Comparison of ENCODE assay signal across 8 cellular contexts in the genomic region with DNA sequence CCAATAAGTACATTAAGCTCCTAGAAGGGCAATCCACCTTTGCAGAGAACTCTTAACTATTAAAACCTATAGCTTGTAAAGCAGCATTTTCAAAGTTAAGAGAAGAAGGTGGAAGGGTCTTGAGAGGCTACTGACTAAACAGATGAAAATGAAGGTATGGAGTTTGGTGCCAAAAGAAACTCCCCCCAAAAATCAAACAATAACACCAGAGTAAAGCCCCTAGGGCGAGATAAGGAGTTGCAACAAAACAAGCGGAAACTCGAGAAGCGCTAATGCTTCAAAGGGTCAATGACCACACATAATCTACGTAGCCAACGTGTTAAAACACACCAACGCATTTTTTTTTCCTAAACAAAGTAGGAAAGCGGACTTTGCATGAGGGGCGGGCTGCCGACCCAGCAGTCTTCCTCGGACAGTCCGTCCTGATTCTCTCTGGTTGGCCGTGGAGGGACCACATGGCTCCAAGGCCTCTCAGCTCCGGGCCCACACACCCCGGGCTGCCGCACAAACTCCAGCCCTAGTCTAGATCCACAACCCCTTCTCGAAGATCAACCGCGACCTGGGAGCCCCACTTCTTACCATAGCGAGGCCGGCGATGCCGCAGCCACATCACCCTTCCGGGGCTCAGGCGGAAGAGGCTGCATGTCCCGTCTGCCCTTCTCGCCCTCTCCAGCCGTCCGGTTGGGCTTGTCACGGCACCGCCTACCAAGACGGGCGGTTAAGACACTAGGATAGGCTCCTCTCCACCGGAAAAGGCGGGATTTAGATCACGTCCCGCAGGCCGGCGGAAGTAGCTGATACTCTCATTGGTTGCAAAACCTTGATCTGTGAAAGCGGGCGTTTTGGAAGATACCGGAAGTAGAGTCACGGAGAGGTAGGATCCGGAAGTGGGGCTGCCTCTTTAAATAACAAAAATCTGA.
DNase-seq lines count a peak whose midpoint lies in the region; ATAC-seq and TF ChIP-seq lines count a peak whose summit lies in the region.

TMEM167A (minus strand) TSS at position 653 of the 920 bp plus-strand sequence; CDS start at position 582, 71 bp downstream.
XRCC4 (plus strand) TSS at position 806 of the 920 bp plus-strand sequence. CDS start 27,373 bp downstream, outside the sequence.

- in situ Hi-C loops in HAP-1 (cut with MboI; ENCODE audit: low sequenced_read_pairs), result no loop called here

- peak within 1 kb of the TSS; percentile 99 for H3K27ac Mint-ChIP-seq in nephron progenitor cell
- peak within 1 kb of the TSS; percentile 99 to 100 for H3K27ac Mint-ChIP-seq in stimulated activated naive CD8-positive, alpha-beta T cell treated with anti-CD3 and anti-CD28 coated beads, Interleukin-15, amount 100 ng/mL, for 72 hours

- H3K4me2 ChIP-seq in MM.1S (ENCODE audit: low read depth, low read length), result peak within 1 kb of the TSS; percentile 80

- H3K79me2 ChIP-seq in MM.1S (ENCODE audit: low read length), result peaks cover 77% of the 10 kb centered on the region

- peak within 1 kb of the TSS; percentile 91 for H3K9ac ChIP-seq in ES-I3 (ENCODE audit: low read depth, low read length)
- H3K9ac ChIP-seq in MM.1S (ENCODE audit: low read length), result peak within 1 kb of the TSS; percentile 93

- H3K9me3 ChIP-seq in ES-I3 (ENCODE audit: control insufficient read depth, insufficient read depth, low read length), result no peaks in the 10 kb centered on the region
- H3K9me3 ChIP-seq in HAP-1, result no peaks in the 10 kb centered on the region
- no peaks in the 10 kb centered on the region for H3K9me3 ChIP-seq in MM.1S (replicated peaks; ENCODE audit: insufficient read depth, low read length)

- no peaks in the 10 kb centered on the region for H3K27me3 ChIP-seq in HAP-1 (ENCODE audit: low read depth)
- H3K27me3 ChIP-seq in MM.1S (replicated peaks; ENCODE audit: insufficient read depth, low read length), result no peaks in the 10 kb centered on the region

- H3K4me1 ChIP-seq in ES-I3 (ENCODE audit: insufficient read depth, low read length) (peaks cover 7% of the 10 kb centered on the region), HAP-1 (peaks cover 16% of the 10 kb centered on the region), MM.1S (ENCODE audit: low read length) (peaks cover 10% of the 10 kb centered on the region; the same call in 1 of the 2 replicates)

- H3K4me3 Mint-ChIP-seq in nephron progenitor cell, result peak within 1 kb of the TSS; percentile 100
- peak within 1 kb of the TSS; percentile 99 for H3K4me3 Mint-ChIP-seq in stimulated activated naive CD8-positive, alpha-beta T cell treated with anti-CD3 and anti-CD28 coated beads, Interleukin-15, amount 100 ng/mL, for 72 hours

- H2AFZ ChIP-seq in MM.1S (ENCODE audit: low read length), result peak within 1 kb of the TSS; percentile 98

- DNase-seq in HAP-1 (ENCODE audit: low spot score in 2 of 2), result peak; percentile 96 to 97
- DNase-seq in MM.1S, result peak; percentile 100
- DNase-seq in SIG-M5 (lab: John Stamatoyannopoulos, UW), result peak; percentile 98
- DNase-seq in activated gamma-delta T cell (lab: John Stamatoyannopoulos, UW), result peak; percentile 70
- DNase-seq in fibroblast of the conjunctiva (ENCODE audit: low read depth), result peak; percentile 98
- DNase-seq in nephron progenitor cell, result peak; percentile 89
- DNase-seq in stimulated activated naive CD8-positive, alpha-beta T cell treated with anti-CD3 and anti-CD28 coated beads, Interleukin-15, amount 100 ng/mL, for 72 hours, result peak; percentile 90 to 95

- H3K9me2 ChIP-seq in MM.1S (replicated peaks; ENCODE audit: insufficient read depth, low read length), result no peaks in the 10 kb centered on the region

- H3K36me3 Mint-ChIP-seq in nephron progenitor cell (ENCODE audit: low read depth), result peaks cover 35% of the 10 kb centered on the region

- no peaks in the 10 kb centered on the region for H3K9me3 Mint-ChIP-seq in nephron progenitor cell
- peaks cover 0 to 4% of the 10 kb centered on the region in 2 donors for H3K9me3 Mint-ChIP-seq in stimulated activated naive CD8-positive, alpha-beta T cell treated with anti-CD3 and anti-CD28 coated beads, Interleukin-15, amount 100 ng/mL, for 72 hours

- TF ChIP-seq CTCF in MM.1S (IDR thresholded peaks at IDR 0.05; ENCODE audit: low read length) (no peak), nephron progenitor cell (IDR thresholded peaks at IDR 0.05) (no peak)

- H4K20me1 ChIP-seq in MM.1S (ENCODE audit: insufficient read depth, low read length), result 0 out of 2 replicates have a peak, but pooled peaks cover 5% of the 10 kb centered on the region

- H3K4me1 Mint-ChIP-seq in nephron progenitor cell, result peaks cover 32% of the 10 kb centered on the region
- H3K4me1 Mint-ChIP-seq in stimulated activated naive CD8-positive, alpha-beta T cell treated with anti-CD3 and anti-CD28 coated beads, Interleukin-15, amount 100 ng/mL, for 72 hours, result peaks cover 42% of the 10 kb centered on the region

- no peaks in the 10 kb centered on the region; the same call in 1 of the 2 replicates for H3K36me3 ChIP-seq in ES-I3 (ENCODE audit: insufficient read depth, low read length)
- H3K36me3 ChIP-seq in HAP-1 (replicated peaks), result peaks cover 3% of the 10 kb centered on the region
- H3K36me3 ChIP-seq in MM.1S (replicated peaks; ENCODE audit: insufficient read depth, low read length), result 0 out of 2 replicates have a peak, but pooled peaks cover 4% of the 10 kb centered on the region

- H3F3A ChIP-seq in MM.1S (ENCODE audit: insufficient read depth, low read length), result peaks cover 10% of the 10 kb centered on the region; the same call in 1 of the 2 replicates

- peak within 1 kb of the TSS; percentile 84 for H3K4me3 ChIP-seq in HAP-1
- peak within 1 kb of the TSS; percentile 95 for H3K4me3 ChIP-seq in MM.1S (ENCODE audit: low read length)

- no peaks in the 10 kb centered on the region for H3K27me3 Mint-ChIP-seq in nephron progenitor cell (ENCODE audit: low read depth, poor library complexity)
- H3K27me3 Mint-ChIP-seq in stimulated activated naive CD8-positive, alpha-beta T cell treated with anti-CD3 and anti-CD28 coated beads, Interleukin-15, amount 100 ng/mL, for 72 hours, result no peaks in the 10 kb centered on the region

- ATAC-seq in stimulated activated naive CD8-positive, alpha-beta T cell treated with anti-CD3 and anti-CD28 coated beads, Interleukin-15, amount 100 ng/mL, for 72 hours, result peak; percentile 99

- peak within 1 kb of the TSS; percentile 72 for H3K27ac ChIP-seq in MM.1S (ENCODE audit: low read length)

Comparison
In these comparisons a context has a peak if more than half of its experiments do, and no peak if none do; other contexts are left out.
1. Peak in every context shown above with its lines: DNase-seq, ATAC-seq, H3K4me3 ChIP-seq and H3K27ac ChIP-seq.